In the genomic region with DNA sequence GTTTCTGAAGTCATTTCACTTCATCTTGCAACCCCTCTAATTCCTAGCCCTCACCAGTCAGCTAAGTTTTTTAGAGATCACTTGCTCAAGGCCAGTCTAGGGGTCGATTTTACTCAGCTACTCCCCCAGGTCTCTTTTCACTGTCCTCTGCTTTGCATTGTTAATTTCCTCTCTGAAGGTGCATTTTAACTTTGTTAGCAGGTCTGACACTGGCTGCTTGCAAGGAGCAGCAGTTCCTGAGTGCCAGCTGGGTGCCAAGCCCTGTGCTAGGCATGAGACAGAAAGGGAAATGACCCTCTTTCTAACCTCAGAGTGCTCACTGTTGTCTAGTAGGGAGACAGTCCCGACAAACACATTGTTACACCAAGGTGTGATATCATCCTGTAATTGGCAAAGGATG, we compare ENCODE assay signal across 1 cellular context.
TF ChIP-seq lines count a peak whose summit lies in the region.

No MANE protein-coding gene starts in this region.

TF ChIP-seq in GM23338, 12 proteins besides CTCF, POLR2A, EP300 and RAD21 (continued from another document):
- TF ChIP-seq, protein P1, sequence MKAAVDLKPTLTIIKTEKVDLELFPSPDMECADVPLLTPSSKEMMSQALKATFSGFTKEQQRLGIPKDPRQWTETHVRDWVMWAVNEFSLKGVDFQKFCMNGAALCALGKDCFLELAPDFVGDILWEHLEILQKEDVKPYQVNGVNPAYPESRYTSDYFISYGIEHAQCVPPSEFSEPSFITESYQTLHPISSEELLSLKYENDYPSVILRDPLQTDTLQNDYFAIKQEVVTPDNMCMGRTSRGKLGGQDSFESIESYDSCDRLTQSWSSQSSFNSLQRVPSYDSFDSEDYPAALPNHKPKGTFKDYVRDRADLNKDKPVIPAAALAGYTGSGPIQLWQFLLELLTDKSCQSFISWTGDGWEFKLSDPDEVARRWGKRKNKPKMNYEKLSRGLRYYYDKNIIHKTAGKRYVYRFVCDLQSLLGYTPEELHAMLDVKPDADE (IDR thresholded peaks at IDR 0.05) = no peak
- no peak for TF ChIP-seq POLR2AphosphoS5 (IDR thresholded peaks at IDR 0.05; ENCODE audit: low read depth)
- TF ChIP-seq STAT1 (IDR thresholded peaks at IDR 0.05; ENCODE audit: unreplicated experiment) = no peak
- TF ChIP-seq, protein P2, sequence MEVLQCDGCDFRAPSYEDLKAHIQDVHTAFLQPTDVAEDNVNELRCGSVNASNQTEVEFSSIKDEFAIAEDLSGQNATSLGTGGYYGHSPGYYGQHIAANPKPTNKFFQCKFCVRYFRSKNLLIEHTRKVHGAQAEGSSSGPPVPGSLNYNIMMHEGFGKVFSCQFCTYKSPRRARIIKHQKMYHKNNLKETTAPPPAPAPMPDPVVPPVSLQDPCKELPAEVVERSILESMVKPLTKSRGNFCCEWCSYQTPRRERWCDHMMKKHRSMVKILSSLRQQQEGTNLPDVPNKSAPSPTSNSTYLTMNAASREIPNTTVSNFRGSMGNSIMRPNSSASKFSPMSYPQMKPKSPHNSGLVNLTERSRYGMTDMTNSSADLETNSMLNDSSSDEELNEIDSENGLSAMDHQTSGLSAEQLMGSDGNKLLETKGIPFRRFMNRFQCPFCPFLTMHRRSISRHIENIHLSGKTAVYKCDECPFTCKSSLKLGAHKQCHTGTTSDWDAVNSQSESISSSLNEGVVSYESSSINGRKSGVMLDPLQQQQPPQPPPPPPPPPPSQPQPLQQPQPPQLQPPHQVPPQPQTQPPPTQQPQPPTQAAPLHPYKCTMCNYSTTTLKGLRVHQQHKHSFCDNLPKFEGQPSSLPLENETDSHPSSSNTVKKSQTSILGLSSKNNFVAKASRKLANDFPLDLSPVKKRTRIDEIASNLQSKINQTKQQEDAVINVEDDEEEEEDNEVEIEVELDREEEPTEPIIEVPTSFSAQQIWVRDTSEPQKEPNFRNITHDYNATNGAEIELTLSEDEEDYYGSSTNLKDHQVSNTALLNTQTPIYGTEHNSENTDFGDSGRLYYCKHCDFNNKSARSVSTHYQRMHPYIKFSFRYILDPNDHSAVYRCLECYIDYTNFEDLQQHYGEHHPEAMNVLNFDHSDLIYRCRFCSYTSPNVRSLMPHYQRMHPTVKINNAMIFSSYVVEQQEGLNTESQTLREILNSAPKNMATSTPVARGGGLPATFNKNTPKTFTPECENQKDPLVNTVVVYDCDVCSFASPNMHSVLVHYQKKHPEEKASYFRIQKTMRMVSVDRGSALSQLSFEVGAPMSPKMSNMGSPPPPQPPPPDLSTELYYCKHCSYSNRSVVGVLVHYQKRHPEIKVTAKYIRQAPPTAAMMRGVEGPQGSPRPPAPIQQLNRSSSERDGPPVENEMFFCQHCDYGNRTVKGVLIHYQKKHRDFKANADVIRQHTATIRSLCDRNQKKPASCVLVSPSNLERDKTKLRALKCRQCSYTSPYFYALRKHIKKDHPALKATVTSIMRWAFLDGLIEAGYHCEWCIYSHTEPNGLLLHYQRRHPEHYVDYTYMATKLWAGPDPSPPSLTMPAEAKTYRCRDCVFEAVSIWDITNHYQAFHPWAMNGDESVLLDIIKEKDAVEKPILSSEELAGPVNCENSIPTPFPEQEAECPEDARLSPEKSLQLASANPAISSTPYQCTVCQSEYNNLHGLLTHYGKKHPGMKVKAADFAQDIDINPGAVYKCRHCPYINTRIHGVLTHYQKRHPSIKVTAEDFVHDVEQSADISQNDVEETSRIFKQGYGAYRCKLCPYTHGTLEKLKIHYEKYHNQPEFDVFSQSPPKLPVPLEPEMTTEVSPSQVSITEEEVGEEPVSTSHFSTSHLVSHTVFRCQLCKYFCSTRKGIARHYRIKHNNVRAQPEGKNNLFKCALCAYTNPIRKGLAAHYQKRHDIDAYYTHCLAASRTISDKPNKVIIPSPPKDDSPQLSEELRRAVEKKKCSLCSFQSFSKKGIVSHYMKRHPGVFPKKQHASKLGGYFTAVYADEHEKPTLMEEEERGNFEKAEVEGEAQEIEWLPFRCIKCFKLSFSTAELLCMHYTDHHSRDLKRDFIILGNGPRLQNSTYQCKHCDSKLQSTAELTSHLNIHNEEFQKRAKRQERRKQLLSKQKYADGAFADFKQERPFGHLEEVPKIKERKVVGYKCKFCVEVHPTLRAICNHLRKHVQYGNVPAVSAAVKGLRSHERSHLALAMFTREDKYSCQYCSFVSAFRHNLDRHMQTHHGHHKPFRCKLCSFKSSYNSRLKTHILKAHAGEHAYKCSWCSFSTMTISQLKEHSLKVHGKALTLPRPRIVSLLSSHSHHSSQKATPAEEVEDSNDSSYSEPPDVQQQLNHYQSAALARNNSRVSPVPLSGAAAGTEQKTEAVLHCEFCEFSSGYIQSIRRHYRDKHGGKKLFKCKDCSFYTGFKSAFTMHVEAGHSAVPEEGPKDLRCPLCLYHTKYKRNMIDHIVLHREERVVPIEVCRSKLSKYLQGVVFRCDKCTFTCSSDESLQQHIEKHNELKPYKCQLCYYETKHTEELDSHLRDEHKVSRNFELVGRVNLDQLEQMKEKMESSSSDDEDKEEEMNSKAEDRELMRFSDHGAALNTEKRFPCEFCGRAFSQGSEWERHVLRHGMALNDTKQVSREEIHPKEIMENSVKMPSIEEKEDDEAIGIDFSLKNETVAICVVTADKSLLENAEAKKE (CRISPR knock-in tag; IDR thresholded peaks at IDR 0.05) = no peak
- no peak for TF ChIP-seq NANOG (IDR thresholded peaks at IDR 0.05; ENCODE audit: borderline replicate concordance)
- TF ChIP-seq, protein P3, sequence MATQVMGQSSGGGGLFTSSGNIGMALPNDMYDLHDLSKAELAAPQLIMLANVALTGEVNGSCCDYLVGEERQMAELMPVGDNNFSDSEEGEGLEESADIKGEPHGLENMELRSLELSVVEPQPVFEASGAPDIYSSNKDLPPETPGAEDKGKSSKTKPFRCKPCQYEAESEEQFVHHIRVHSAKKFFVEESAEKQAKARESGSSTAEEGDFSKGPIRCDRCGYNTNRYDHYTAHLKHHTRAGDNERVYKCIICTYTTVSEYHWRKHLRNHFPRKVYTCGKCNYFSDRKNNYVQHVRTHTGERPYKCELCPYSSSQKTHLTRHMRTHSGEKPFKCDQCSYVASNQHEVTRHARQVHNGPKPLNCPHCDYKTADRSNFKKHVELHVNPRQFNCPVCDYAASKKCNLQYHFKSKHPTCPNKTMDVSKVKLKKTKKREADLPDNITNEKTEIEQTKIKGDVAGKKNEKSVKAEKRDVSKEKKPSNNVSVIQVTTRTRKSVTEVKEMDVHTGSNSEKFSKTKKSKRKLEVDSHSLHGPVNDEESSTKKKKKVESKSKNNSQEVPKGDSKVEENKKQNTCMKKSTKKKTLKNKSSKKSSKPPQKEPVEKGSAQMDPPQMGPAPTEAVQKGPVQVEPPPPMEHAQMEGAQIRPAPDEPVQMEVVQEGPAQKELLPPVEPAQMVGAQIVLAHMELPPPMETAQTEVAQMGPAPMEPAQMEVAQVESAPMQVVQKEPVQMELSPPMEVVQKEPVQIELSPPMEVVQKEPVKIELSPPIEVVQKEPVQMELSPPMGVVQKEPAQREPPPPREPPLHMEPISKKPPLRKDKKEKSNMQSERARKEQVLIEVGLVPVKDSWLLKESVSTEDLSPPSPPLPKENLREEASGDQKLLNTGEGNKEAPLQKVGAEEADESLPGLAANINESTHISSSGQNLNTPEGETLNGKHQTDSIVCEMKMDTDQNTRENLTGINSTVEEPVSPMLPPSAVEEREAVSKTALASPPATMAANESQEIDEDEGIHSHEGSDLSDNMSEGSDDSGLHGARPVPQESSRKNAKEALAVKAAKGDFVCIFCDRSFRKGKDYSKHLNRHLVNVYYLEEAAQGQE (IDR thresholded peaks at IDR 0.05; ENCODE audit: unreplicated experiment) = no peak
- no peak for TF ChIP-seq CREB1 (CRISPR knock-in tag; IDR thresholded peaks at IDR 0.05; ENCODE audit: low read depth)
